ENCODE assay signal across 9 cellular contexts in genomic region chr17:77377836-77378235, GRCh38.
DNase-seq lines count a peak whose midpoint lies in the region; ATAC-seq and TF ChIP-seq lines count a peak whose summit lies in the region.
"Had no signal": no experiment of that assay in that cellular context is flagged by ENCODE, and none has a peak within 500 bp of the region (broad histone marks: within the 10 kb centered on the region; RNA-seq: fewer than 3 reads in every experiment).

No MANE protein-coding gene starts in this region.

- H3K4me3 ChIP-seq in CD8-positive, alpha-beta T cell (ENCODE audit: low read depth, low read length) = no peak overlapping the region
- no peak overlapping the region for H3K4me3 ChIP-seq in Peyer's patch
- peak overlapping the region; percentile 19 to 94 (median 80) for H3K4me3 ChIP-seq in fibroblast of lung (replicated peaks in 1 of 4; ENCODE audit: control extremely low read depth in 1 of 4, insufficient read depth in 1 of 4, low read depth in 3 of 4, low read length in 4 of 4)
- H3K4me3 ChIP-seq in sigmoid colon = peak overlapping the region in 3 of 4 donors; percentile 4 to 99 (median 12)

- H3K4me1 Mint-ChIP-seq in CD8-positive, alpha-beta T cell (ENCODE audit: low read depth) = peaks cover 79% of the 10 kb centered on the region

- CTCF ChIA-PET in CD8-positive, alpha-beta T cell (lab: Charles Lee) = interaction anchor here (1.3 to 6.4 kb wide), 5 partner anchors 14 to 52 kb away, joined by 3 to 63 read pairs (median 23); no protein-coding TSS in a partner anchor

- H4K20me1 ChIP-seq in fibroblast of lung (ENCODE audit: control insufficient read depth, extremely low read depth, insufficient read depth, low read length) = no peaks in the 10 kb centered on the region

- H3K27me3 Mint-ChIP-seq in CD8-positive, alpha-beta T cell (ENCODE audit: low read depth) = no peaks in the 10 kb centered on the region

- peaks cover 81% of the 10 kb centered on the region for H3K4me1 ChIP-seq in CD8-positive, alpha-beta T cell (ENCODE audit: insufficient read depth, low read length)
- peaks cover 0 to 84% (median 38%) of the 10 kb centered on the region in 4 donors for H3K4me1 ChIP-seq in Peyer's patch
- peaks cover 56% of the 10 kb centered on the region for H3K4me1 ChIP-seq in fibroblast of lung (ENCODE audit: control insufficient read depth, extremely low read depth, insufficient read depth, low read length)
- H3K4me1 ChIP-seq in sigmoid colon = peaks cover 0 to 85% (median 82%) of the 10 kb centered on the region in 4 donors

- POLR2A ChIA-PET in CD8-positive, alpha-beta T cell (lab: Charles Lee) = interaction anchor here (0.9 to 5.4 kb wide), 8 partner anchors 12 to 580 kb away, joined by 3 to 54 read pairs (median 5); no protein-coding TSS in a partner anchor

- H3K4me3 Mint-ChIP-seq in CD8-positive, alpha-beta T cell = peak overlapping the region; percentile 100
- H3K4me3 Mint-ChIP-seq: T-helper 1 cell treated with Interleukin-12 subunit alpha and Interleukin-12 subunit beta and Interleukin-4 antibody, amounts not matched to agents 30 μg/mL and 1 μg/mL, for 36 hours had no signal

- H3K9me3 Mint-ChIP-seq in CD8-positive, alpha-beta T cell = no peaks in the 10 kb centered on the region
- H3K9me3 Mint-ChIP-seq: T-helper 1 cell treated with Interleukin-12 subunit alpha and Interleukin-12 subunit beta and Interleukin-4 antibody, amounts not matched to agents 30 μg/mL and 1 μg/mL, for 36 hours had no signal

- WGBS in sigmoid colon, 2 donors = 82 to 89% methylated on average over 7 of the region's 7 CpGs

- intact Hi-C loops in CD8-positive, alpha-beta T cell (cut with DNase I, micrococcal nuclease) = no loop called here
- intact Hi-C loops in sigmoid colon (cut with DNase I) = no loop called here

- peak overlapping the region; percentile 97 for H3K27ac Mint-ChIP-seq in CD8-positive, alpha-beta T cell

- TF ChIP-seq POLR2A in Peyer's patch (IDR thresholded peaks at IDR 0.05) (no peak), sigmoid colon (IDR thresholded peaks at IDR 0.05) (no peak)

- no peak for TF ChIP-seq EP300 in sigmoid colon (IDR thresholded peaks at IDR 0.05)

- no peak for ATAC-seq in CD8-positive, alpha-beta T cell
- ATAC-seq in HG02885 (IDR thresholded peaks at IDR 0.05; ENCODE audit: poor library complexity, unreplicated experiment) (no peak), GM21515 (IDR thresholded peaks at IDR 0.05; ENCODE audit: unreplicated experiment) (no peak)

- DNase-seq in CD8-positive, alpha-beta T cell = no peak
- DNase-seq in Peyer's patch (no peak), fibroblast of lung (ENCODE audit: low read depth in 2 of 2) (no peak), sigmoid colon (no peak)
- no peak for DNase-seq in activated effector memory CD4-positive, alpha-beta T cell treated with Interleukin-2 at 50 U/mL for 16 hours
- DNase-seq: NCI-H1417 treated with DMSO at 0.1 percent for 48 hours had no signal

- no peak overlapping the region for H3K27ac ChIP-seq in CD8-positive, alpha-beta T cell (ENCODE audit: low read depth, low read length)
- H3K27ac ChIP-seq in Peyer's patch (peak overlapping the region in 3 of 4 donors; percentile 90 to 93 (median 90)), fibroblast of lung (ENCODE audit: insufficient read depth, low read length) (peak overlapping the region; percentile 91), sigmoid colon (peak overlapping the region; percentile 95 to 99 (median 99))

- TF ChIP-seq CTCF in CD8-positive, alpha-beta T cell (IDR thresholded peaks at IDR 0.05) = no peak
- TF ChIP-seq CTCF in Peyer's patch (IDR thresholded peaks at IDR 0.05) (no peak), fibroblast of lung (conservative IDR thresholded peaks at IDR 0.05 in 1 of 2, IDR thresholded peaks at IDR 0.05 in 1 of 2; ENCODE audit: low read depth in 1 of 2, low read length in 2 of 2) (no peak), sigmoid colon (IDR thresholded peaks at IDR 0.05) (no peak)

- peaks cover 94% of the 10 kb centered on the region for H3K79me2 ChIP-seq in fibroblast of lung (ENCODE audit: control insufficient read depth, insufficient read depth, low read length)

- H2AFZ ChIP-seq in fibroblast of lung (ENCODE audit: low read length) = no peak overlapping the region

- H3K27me3 ChIP-seq in CD8-positive, alpha-beta T cell (ENCODE audit: insufficient read depth, low read length) = no peaks in the 10 kb centered on the region
- H3K27me3 ChIP-seq in Peyer's patch (no peaks in the 10 kb centered on the region), fibroblast of lung (ENCODE audit: control insufficient read depth, insufficient read depth, low read length) (no peaks in the 10 kb centered on the region), sigmoid colon (no peaks in the 10 kb centered on the region)

- H3K9ac ChIP-seq in fibroblast of lung (ENCODE audit: insufficient read depth, low read length) = no peak overlapping the region

- H3K36me3 ChIP-seq in CD8-positive, alpha-beta T cell (ENCODE audit: insufficient read depth, low read length) = no peaks in the 10 kb centered on the region
- H3K36me3 ChIP-seq in Peyer's patch (no peaks in the 10 kb centered on the region), fibroblast of lung (ENCODE audit: control insufficient read depth, insufficient read depth, low read length) (peaks cover 2% of the 10 kb centered on the region), sigmoid colon (no peaks in the 10 kb centered on the region)

- peaks cover 15% of the 10 kb centered on the region for H3K36me3 Mint-ChIP-seq in CD8-positive, alpha-beta T cell

- H3K4me2 ChIP-seq in fibroblast of lung (ENCODE audit: extremely low read depth, insufficient read depth, low read length) = peak overlapping the region; percentile 94

- no peaks in the 10 kb centered on the region for H3K9me3 ChIP-seq in CD8-positive, alpha-beta T cell (ENCODE audit: low read length)
- no peaks in the 10 kb centered on the region for H3K9me3 ChIP-seq in Peyer's patch
- no peaks in the 10 kb centered on the region for H3K9me3 ChIP-seq in fibroblast of lung (ENCODE audit: control insufficient read depth, insufficient read depth, low read depth, low read length)
- H3K9me3 ChIP-seq in sigmoid colon = no peaks in the 10 kb centered on the region

Comparison
In these comparisons a context has a peak if more than half of its experiments do, and no peak if none do; other contexts are left out.
1. H3K4me3 ChIP-seq: peak in fibroblast of lung (4 of 4) and sigmoid colon (3 of 4); none in CD8-positive, alpha-beta T cell (single experiment) and Peyer's patch (0 of 4).